1 cellular context compared by ENCODE assay signal in genomic region chr20:34538671-34539123, GRCh38.
TF ChIP-seq lines count a peak whose summit lies in the region.

No MANE protein-coding gene starts in this region.

TF ChIP-seq in H1, 55 proteins besides CTCF, POLR2A, EP300 and RAD21:
- TF ChIP-seq CREB1 (IDR thresholded peaks at IDR 0.05) = no peak
- no peak for TF ChIP-seq TBP (IDR thresholded peaks at IDR 0.05; ENCODE audit: low read depth, low read length)
- TF ChIP-seq CHD1 (IDR thresholded peaks at IDR 0.05; ENCODE audit: low read depth, low read length) = no peak
- no peak for TF ChIP-seq POLR2AphosphoS5 (IDR thresholded peaks at IDR 0.05; ENCODE audit: low read depth, low read length)
- TF ChIP-seq YY1 (IDR thresholded peaks at IDR 0.05; ENCODE audit: low read depth, low read length) = no peak
- TF ChIP-seq KDM1A (IDR thresholded peaks at IDR 0.05; ENCODE audit: borderline replicate concordance, low read length) = no peak
- TF ChIP-seq E2F6 (IDR thresholded peaks at IDR 0.05) = no peak
- no peak for TF ChIP-seq SRF (IDR thresholded peaks at IDR 0.05; ENCODE audit: low read depth, low read length)
- TF ChIP-seq CHD2 (IDR thresholded peaks at IDR 0.05; ENCODE audit: low read length) = no peak
- no peak for TF ChIP-seq KDM4A (IDR thresholded peaks at IDR 0.05; ENCODE audit: low read depth, low read length, severe bottlenecking)
- TF ChIP-seq GTF2F1 (IDR thresholded peaks at IDR 0.05; ENCODE audit: borderline replicate concordance, low read depth, low read length) = no peak
- no peak for TF ChIP-seq TAF1 (IDR thresholded peaks at IDR 0.05; ENCODE audit: low read depth, low read length)
- TF ChIP-seq ATF3 (IDR thresholded peaks at IDR 0.05; ENCODE audit: insufficient read depth, low read depth, low read length) = no peak
- no peak for TF ChIP-seq CEBPB (IDR thresholded peaks at IDR 0.05; ENCODE audit: low read depth, low read length)
TF ChIP-seq in H1: peak in this region for 0.
